Comparison of ENCODE assay signal across 16 cellular contexts in genomic region chr10:60426425-60426824, GRCh38. TPM values are rescaled to one million over a fixed set of nuclear protein-coding genes. Genes with fewer than 3 reads are reported as not detected.
A peak's percentile ranks its signal among the peaks of the same experiment; 100 is the strongest.
DNase-seq lines count a peak whose midpoint lies in the region; ATAC-seq and TF ChIP-seq lines count a peak whose summit lies in the region.
"Had no signal": no experiment of that assay in that cellular context is flagged by ENCODE, and none has a peak within 500 bp of the region (broad histone marks: within the 10 kb centered on the region; RNA-seq: fewer than 3 reads in every experiment).

No MANE protein-coding gene starts in this region.

- peaks cover 11% of the 10 kb centered on the region for H3K4me1 Mint-ChIP-seq in glutamatergic neuron (ENCODE audit: low read depth, unreplicated experiment)
- H3K4me1 Mint-ChIP-seq: CD4-positive, CD25-positive, alpha-beta regulatory T cell had no signal

- H3K27me3 Mint-ChIP-seq in glutamatergic neuron (ENCODE audit: unreplicated experiment), result no peaks in the 10 kb centered on the region
- H3K27me3 Mint-ChIP-seq: CD4-positive, CD25-positive, alpha-beta regulatory T cell had no signal

- H3K4me3 ChIP-seq in ACC112 (ENCODE audit: low read depth, low read length) (peak overlapping the region; percentile 41; the same call in 1 of the 2 replicates), astrocyte of the spinal cord (ENCODE audit: low read depth, low read length) (no peak overlapping the region), H7 (ENCODE audit: insufficient read depth, low read depth, low read length) (no peak overlapping the region)
- H3K4me3 ChIP-seq: lower lobe of right lung had no signal

- no peak for ATAC-seq in HG03520 (IDR thresholded peaks at IDR 0.05; ENCODE audit: unreplicated experiment)
- ATAC-seq: lower lobe of right lung had no signal

- in situ Hi-C loops in astrocyte of the spinal cord (cut with HindIII; ENCODE audit: low sequenced_read_pairs), result no loop called here

- peaks cover 78% of the 10 kb centered on the region for H3K4me1 ChIP-seq in ACC112 (ENCODE audit: control insufficient read depth, insufficient read depth, low read length, unreplicated experiment)
- H3K4me1 ChIP-seq: lower lobe of right lung had no signal

- H3K27me3 ChIP-seq in ACC112 (ENCODE audit: insufficient read depth, low read length), result no peaks in the 10 kb centered on the region
- H3K27me3 ChIP-seq in H7 (ENCODE audit: control insufficient read depth, insufficient read depth, low read length), result no peaks in the 10 kb centered on the region

- TF ChIP-seq CTCF in astrocyte of the spinal cord (IDR thresholded peaks at IDR 0.05; ENCODE audit: low read depth, low read length) (no peak), glutamatergic neuron (IDR thresholded peaks at IDR 0.05; ENCODE audit: partially characterized antibody, unreplicated experiment) (no peak)

- no peaks in the 10 kb centered on the region for H3K36me3 Mint-ChIP-seq in glutamatergic neuron (ENCODE audit: unreplicated experiment)
- H3K36me3 Mint-ChIP-seq: activated naive CD4-positive, alpha-beta T cell treated with anti-CD3 and anti-CD28 coated beads, Interleukin-2, amount 50 U/mL, for 72 hours; CD4-positive, CD25-positive, alpha-beta regulatory T cell had no signal

- H3K27ac ChIP-seq in ACC112 (ENCODE audit: low read depth, low read length), result peak overlapping the region; percentile 83
- H3K27ac ChIP-seq: lower lobe of right lung had no signal

- H3K36me3 ChIP-seq in ACC112 (ENCODE audit: insufficient read depth, low read length) (no peaks in the 10 kb centered on the region), H7 (replicated peaks; ENCODE audit: control insufficient read depth, insufficient read depth, low read length) (no peaks in the 10 kb centered on the region)
- H3K36me3 ChIP-seq: lower lobe of right lung had no signal

- H3K27ac Mint-ChIP-seq in glutamatergic neuron (ENCODE audit: unreplicated experiment), result no peak overlapping the region
- H3K27ac Mint-ChIP-seq: CD4-positive, CD25-positive, alpha-beta regulatory T cell had no signal

- DNase-seq in HPDE6-E6E7 (ENCODE audit: extremely low spot score) (peak; percentile 44), astrocyte of the spinal cord (ENCODE audit: low read depth, low spot score) (peak; percentile 93), kidney glomerular epithelial cell (lab: John Stamatoyannopoulos, UW) (peak; percentile 42), H7 (no peak), NCI-H748 treated with DMSO at 0.1 percent for 48 hours (lab: John Stamatoyannopoulos, UW) (no peak), glutamatergic neuron (no peak)
- DNase-seq: activated CD4-positive, alpha-beta T cell treated with anti-CD3 and anti-CD28 coated beads, Interleukin-2, amount 50 U/mL, for 4 hours; CD4-positive, CD25-positive, alpha-beta regulatory T cell; foreskin melanocyte; lower lobe of right lung; NCI-H446; stimulated activated CD4-positive, alpha-beta T cell treated with anti-CD3 and anti-CD28 coated beads, Interleukin-12 subunit alpha, Interleukin-12 subunit beta, amount 100 ng/mL, for 4 hours; stimulated activated naive CD4-positive, alpha-beta T cell treated with Interleukin-2 at 50 U/mL for 16 hours had no signal

- H3K4me3 Mint-ChIP-seq in glutamatergic neuron (ENCODE audit: unreplicated experiment), result no peak overlapping the region
- H3K4me3 Mint-ChIP-seq: CD4-positive, CD25-positive, alpha-beta regulatory T cell had no signal

- H3K79me2 ChIP-seq in ACC112 (ENCODE audit: control insufficient read depth, insufficient read depth, low read length, unreplicated experiment), result no peaks in the 10 kb centered on the region

- H3K9me3 Mint-ChIP-seq in glutamatergic neuron (ENCODE audit: unreplicated experiment), result no peaks in the 10 kb centered on the region
- H3K9me3 Mint-ChIP-seq: activated naive CD4-positive, alpha-beta T cell treated with anti-CD3 and anti-CD28 coated beads, Interleukin-2, amount 50 U/mL, for 72 hours; CD4-positive, CD25-positive, alpha-beta regulatory T cell had no signal

- peak overlapping the region; percentile 35 for H2AFZ ChIP-seq in ACC112 (ENCODE audit: low read length, unreplicated experiment)

RNA-seq across cellular contexts. Expression of gene ANK3, which starts 36.8 kb away (rescaled TPM):
- total RNA-seq in H7 (2014; rRNA removed; shearing (Covaris generic)), result 21.7 and 38.6 TPM in 2 replicates
- total RNA-seq in glutamatergic neuron (ENCODE audit: unreplicated experiment), result 84.9 TPM

Comparison
In these comparisons a context has a peak if more than half of its experiments do, and no peak if none do; other contexts are left out.
1. DNase-seq: peak in HPDE6-E6E7 (single experiment), astrocyte of the spinal cord (single experiment) and kidney glomerular epithelial cell (single experiment); none in H7 (single experiment), NCI-H748 treated with DMSO at 0.1 percent for 48 hours (single experiment) and glutamatergic neuron (single experiment).